ENCODE assay signal across 35 cellular contexts in the genomic region with DNA sequence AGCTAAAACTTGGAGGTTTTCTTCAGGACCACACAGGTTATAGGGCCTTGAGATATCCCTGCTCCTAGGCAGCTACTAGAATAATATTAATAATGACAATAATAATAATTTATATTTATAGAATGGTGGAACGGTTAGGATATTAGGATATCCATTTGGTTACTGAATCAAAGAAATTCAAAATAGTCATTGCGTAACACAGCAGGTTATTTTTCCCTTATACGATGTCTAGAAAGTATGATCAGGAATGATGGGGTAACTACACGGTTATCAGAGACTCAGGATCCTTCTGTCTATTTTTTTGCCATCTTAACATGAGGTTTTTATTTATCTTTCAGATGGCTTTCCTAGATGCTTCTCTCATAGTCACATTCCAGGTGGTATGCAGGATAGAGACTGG. TPM values are rescaled to one million over a fixed set of nuclear protein-coding genes. Genes with fewer than 3 reads are reported as not detected.
"Had no signal": no experiment of that assay in that cellular context is flagged by ENCODE, and none has a peak within 500 bp of the region (broad histone marks: within the 10 kb centered on the region; RNA-seq: fewer than 3 reads in every experiment).

No MANE protein-coding gene starts in this region.

- ATAC-seq: natural killer cell; psoas muscle; right cardiac atrium; sciatic nerve; stimulated activated memory B cell treated with anti-CD40 and anti-IgM and Interleukin-4, amounts not matched to agents 10 μg/mL and 1 μg/mL and 100 μg/mL, for 72 hours; stimulated activated naive CD8-positive, alpha-beta T cell treated with anti-CD3 and anti-CD28 coated beads, Interleukin-15, amount 100 ng/mL, for 72 hours; stimulated activated naive CD8-positive, alpha-beta T cell treated with anti-CD3 and anti-CD28 coated beads, Interleukin-15, Interleukin-2, amounts not matched to agents 100 U/mL and 50 U/mL, for 24 hours; upper lobe of right lung had no signal

- H3K4me3 Mint-ChIP-seq: natural killer cell; nephron; neural progenitor cell; stimulated activated memory B cell treated with anti-CD40 and anti-IgM and Interleukin-4, amounts not matched to agents 10 μg/mL and 1 μg/mL and 100 μg/mL, for 72 hours; stimulated activated naive CD8-positive, alpha-beta T cell treated with anti-CD3 and anti-CD28 coated beads, Interleukin-15, amount 100 ng/mL, for 72 hours; type B pancreatic cell had no signal

- H3K4me1 Mint-ChIP-seq: natural killer cell had no signal

- H3K9me3 Mint-ChIP-seq: natural killer cell; nephron; neural progenitor cell; stimulated activated naive CD8-positive, alpha-beta T cell treated with anti-CD3 and anti-CD28 coated beads, Interleukin-15, amount 100 ng/mL, for 72 hours; type B pancreatic cell had no signal

- H3K36me3 ChIP-seq: neural progenitor cell, ovary, spleen, suprapubic skin, tibial artery, transverse colon, upper lobe of right lung, uterus had no signal

- H3K79me2 ChIP-seq: parathyroid adenoma had no signal

- H3K4me2 ChIP-seq: neural progenitor cell, smooth muscle cell had no signal

- H3K9me3 ChIP-seq: ovary, psoas muscle, spleen, suprapubic skin, testis, tibial artery, transverse colon, upper lobe of right lung, uterus had no signal

- H3K4me3 ChIP-seq: neural progenitor cell, ovary, psoas muscle, skin epidermis, smooth muscle cell, spleen, suprapubic skin, testis, tibial artery, transverse colon, upper lobe of right lung, uterus had no signal

- H3K27ac Mint-ChIP-seq: natural killer cell; nephron; neural progenitor cell; progenitor cell of endocrine pancreas; stimulated activated memory B cell treated with anti-CD40 and anti-IgM and Interleukin-4, amounts not matched to agents 10 μg/mL and 1 μg/mL and 100 μg/mL, for 72 hours; stimulated activated naive CD8-positive, alpha-beta T cell treated with anti-CD3 and anti-CD28 coated beads, Interleukin-15, amount 100 ng/mL, for 72 hours; type B pancreatic cell had no signal

- H3K27ac ChIP-seq: neural progenitor cell, ovary, parathyroid adenoma, psoas muscle, skin epidermis, spleen, suprapubic skin, testis, tibial artery, transverse colon, upper lobe of right lung, uterus had no signal

- H2AFZ ChIP-seq: neural progenitor cell, parathyroid adenoma had no signal

- H3K36me3 Mint-ChIP-seq: natural killer cell; neural progenitor cell; stimulated activated memory B cell treated with anti-CD40 and anti-IgM and Interleukin-4, amounts not matched to agents 10 μg/mL and 1 μg/mL and 100 μg/mL, for 72 hours; type B pancreatic cell had no signal

- DNase-seq: natural killer cell; occipital lobe; ovary; posterior cingulate gyrus; psoas muscle; right cardiac atrium; spleen; stimulated activated CD4-positive, alpha-beta T cell treated with anti-CD3 and anti-CD28 coated beads, Interleukin-12 subunit alpha, Interleukin-12 subunit beta, amount 100 ng/mL, for 4 hours; stimulated activated CD4-positive, alpha-beta T cell treated with anti-CD3 and anti-CD28 coated beads, Interleukin-1b, Interleukin-23, amount 100 ng/mL, for 48 hours; stimulated activated CD4-positive, alpha-beta T cell treated with anti-CD3 and anti-CD28 coated beads, Interleukin-4, amount 100 ng/mL, for 1 hour; stimulated activated CD4-positive, alpha-beta T cell treated with anti-CD3 and anti-CD28 coated beads, Interleukin-4, amount 100 ng/mL, for 4 hours; stimulated activated CD8-positive, alpha-beta memory T cell treated with anti-CD3 and anti-CD28 coated beads, Interleukin-4, amount 100 ng/mL, for 48 hours; stimulated activated naive CD4-positive, alpha-beta T cell; stimulated activated naive CD8-positive, alpha-beta T cell treated with anti-CD3 and anti-CD28 coated beads, Interleukin-15, amount 100 ng/mL, for 72 hours; stimulated activated naive CD8-positive, alpha-beta T cell treated with anti-CD3 and anti-CD28 coated beads, Interleukin-15, Interleukin-2, amounts not matched to agents 100 U/mL and 50 U/mL, for 24 hours; substantia nigra; testis; tibial artery; transverse colon; upper lobe of right lung; uterus had no signal

- H3K27me3 Mint-ChIP-seq: stimulated activated naive CD8-positive, alpha-beta T cell treated with anti-CD3 and anti-CD28 coated beads, Interleukin-15, amount 100 ng/mL, for 72 hours had no signal

- H3K4me1 ChIP-seq: parathyroid adenoma, psoas muscle, suprapubic skin, testis, tibial artery, transverse colon, upper lobe of right lung, uterus had no signal

- H3K27me3 ChIP-seq: neural progenitor cell, ovary, testis, uterus had no signal

- H3K9ac ChIP-seq: neural progenitor cell, parathyroid adenoma had no signal

RNA-seq across cellular contexts. Expression of gene NEUROD4, which starts 39.0 kb away (rescaled TPM):
- total RNA-seq: natural killer cell, osteoblast, ovary, progenitor cell of endocrine pancreas, psoas muscle, renal cortical epithelial cell, right cardiac atrium, sciatic nerve, smooth muscle cell, spleen, suprapubic skin, transverse colon, upper lobe of right lung, uterus had no signal
- polyA plus RNA-seq: neural cell, ovary, psoas muscle, right cardiac atrium, smooth muscle cell, spleen, urinary bladder had no signal
